In the genomic region with DNA sequence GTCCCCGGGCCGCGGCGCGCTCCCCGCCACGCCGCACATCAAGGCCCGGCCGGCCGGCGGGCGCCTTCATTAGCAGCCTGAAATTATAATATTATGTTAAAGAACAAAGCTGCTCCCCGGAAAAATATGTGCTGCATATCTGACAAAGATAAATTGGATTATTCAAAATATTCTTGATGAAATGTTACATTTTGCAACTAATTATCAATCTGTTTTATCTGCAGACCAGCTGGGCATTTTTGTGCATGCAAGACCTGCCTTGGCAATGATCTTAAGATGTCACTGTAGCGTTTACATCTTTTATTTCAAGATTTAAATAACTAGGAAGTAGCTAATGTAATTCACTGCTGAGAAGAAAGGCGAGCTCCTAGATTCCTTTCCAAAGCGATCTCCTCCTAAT, we compare ENCODE assay signal across 15 cellular contexts.
DNase-seq lines count a peak whose midpoint lies in the region; ATAC-seq and TF ChIP-seq lines count a peak whose summit lies in the region.
"Had no signal": no experiment of that assay in that cellular context is flagged by ENCODE, and none has a peak within 500 bp of the region (broad histone marks: within the 10 kb centered on the region; RNA-seq: fewer than 3 reads in every experiment).

No MANE protein-coding gene starts in this region.

- H3K27ac Mint-ChIP-seq in WTC11, result no peak overlapping the region

- CTCF ChIA-PET in WTC11 (lab: Charles Lee), result interaction anchor here (0.7 to 2.2 kb wide), 5 partner anchors 19 to 1602 kb away, joined by 3 to 6 read pairs (median 5); no protein-coding TSS in a partner anchor

- peaks cover 25% of the 10 kb centered on the region for H3K9me3 Mint-ChIP-seq in WTC11

- peaks cover 16% of the 10 kb centered on the region for H3K36me3 Mint-ChIP-seq in WTC11

- H3K4me3 Mint-ChIP-seq in WTC11, result peak overlapping the region; percentile 61
- H3K4me3 Mint-ChIP-seq: CD8-positive, alpha-beta memory T cell had no signal

- H3K9me3 ChIP-seq in cardiac muscle cell (ENCODE audit: low read depth), result no peaks in the 10 kb centered on the region
- H3K9me3 ChIP-seq in iPS-20b (ENCODE audit: insufficient read depth, low read depth, low read length), result peaks cover 11% of the 10 kb centered on the region; the same call in 1 of the 2 replicates
- H3K9me3 ChIP-seq in SJCRH30 (replicated peaks), result no peaks in the 10 kb centered on the region

- ATAC-seq in Right ventricle myocardium superior (ENCODE audit: poor library complexity) (no peak), WTC11 (no peak)

- no peaks in the 10 kb centered on the region for H3K4me1 ChIP-seq in cardiac muscle cell (ENCODE audit: low read depth)
- no peaks in the 10 kb centered on the region for H3K4me1 ChIP-seq in iPS-20b (ENCODE audit: insufficient read depth, low read length)
- no peaks in the 10 kb centered on the region for H3K4me1 ChIP-seq in SJCRH30

- intact Hi-C loops in Right ventricle myocardium superior (cut with DNase I), result no loop called here

- no peak overlapping the region for H3K9ac ChIP-seq in iPS-20b (ENCODE audit: low read depth, low read length)

- H3K36me3 ChIP-seq in cardiac muscle cell (no peaks in the 10 kb centered on the region), iPS-20b (ENCODE audit: insufficient read depth, low read depth, low read length) (no peaks in the 10 kb centered on the region), SJCRH30 (no peaks in the 10 kb centered on the region)

- TF ChIP-seq CTCF in cardiac muscle cell (IDR thresholded peaks at IDR 0.05; ENCODE audit: low read depth, low read length) (no peak), WTC11 (IDR thresholded peaks at IDR 0.05) (no peak)

- peaks cover 57% of the 10 kb centered on the region for H3K27me3 ChIP-seq in cardiac muscle cell
- H3K27me3 ChIP-seq in iPS-20b (ENCODE audit: insufficient read depth, low read length), result peaks cover 56% of the 10 kb centered on the region
- no peaks in the 10 kb centered on the region for H3K27me3 ChIP-seq in SJCRH30

- DNase-seq in cardiac muscle cell (ENCODE audit: low read depth in 1 of 2, low spot score in 1 of 2) (no peak), Right ventricle myocardium superior (no peak), WTC11 (ENCODE audit: low spot score) (no peak), retina (peak; percentile 36), NCI-H1694 treated with DMSO at 0.1 percent for 48 hours (lab: John Stamatoyannopoulos, UW) (no peak), SJCRH30 (no peak), hippocampal formation (lab: John Stamatoyannopoulos, UW) (no peak)
- DNase-seq: 8988T; CD8-positive, alpha-beta memory T cell; NCI-H1048; NCI-H146; NCI-H2081 treated with DMSO at 0.1 percent for 48 hours; NCI-H524; PC-9 had no signal

- peaks cover 57% of the 10 kb centered on the region for H3K27me3 Mint-ChIP-seq in WTC11 (ENCODE audit: low read depth)

- H3K4me3 ChIP-seq in cardiac muscle cell (peak overlapping the region; percentile 10), iPS-20b (ENCODE audit: low read length) (peak overlapping the region; percentile 50), SJCRH30 (no peak overlapping the region)
- H3K4me3 ChIP-seq: PC-9 had no signal

- H3K27ac ChIP-seq in cardiac muscle cell, result no peak overlapping the region
- H3K27ac ChIP-seq in iPS-20b (ENCODE audit: low read length), result no peak overlapping the region
- H3K27ac ChIP-seq in SJCRH30, result no peak overlapping the region
- H3K27ac ChIP-seq: PC-9 had no signal

- POLR2A ChIA-PET in WTC11 (lab: Charles Lee), result no interaction called here

- H3K4me1 Mint-ChIP-seq in WTC11, result peaks cover 11% of the 10 kb centered on the region
- H3K4me1 Mint-ChIP-seq: CD8-positive, alpha-beta memory T cell had no signal

TF ChIP-seq in WTC11, 78 proteins besides CTCF, POLR2A, EP300 and RAD21:
- no peak for TF ChIP-seq ATF1 (CRISPR knock-in tag; IDR thresholded peaks at IDR 0.05)
